ENCODE assay signal across 8 cellular contexts in genomic region chr1:45340816-45341215, GRCh38. TPM values are rescaled to one million over a fixed set of nuclear protein-coding genes. Genes with fewer than 3 reads are reported as not detected.
A peak's percentile ranks its signal among the peaks of the same experiment; 100 is the strongest.
DNase-seq lines count a peak whose midpoint lies in the region; ATAC-seq and TF ChIP-seq lines count a peak whose summit lies in the region.

No MANE protein-coding gene starts in this region.

- POLR2A ChIA-PET in OCI-LY7 (lab: Charles Lee): interaction anchor here (0.6 to 3.5 kb wide), 25 partner anchors 8 to 619 kb away, joined by 3 to 45 read pairs (median 5); partner anchors contain the start of genes AKR1A1, CCDC163, HPDL and MMACHC

- peak; percentile 40 for DNase-seq in activated CD4-positive, alpha-beta T cell treated with anti-CD3 and anti-CD28 coated beads for 48 hours
- DNase-seq in activated CD4-positive, alpha-beta T cell treated with anti-CD3 and anti-CD28 coated beads for 1 hour: no peak
- peak; percentile 74 for DNase-seq in OCI-LY7 (ENCODE audit: low spot score)
- no peak for DNase-seq in dorsolateral prefrontal cortex
- no peak for DNase-seq in natural killer cell treated with Interleukin-12 subunit alpha and Interleukin-12 subunit beta and Interleukin-15 and Interleukin-18, amount 100 ng/mL, for 72 hours (ENCODE audit: low spot score)
- no peak for DNase-seq in NCI-H146 (lab: John Stamatoyannopoulos, UW)

- H4K20me1 ChIP-seq in OCI-LY7 (ENCODE audit: insufficient read depth, low read length): no peaks in the 10 kb centered on the region

- no peaks in the 10 kb centered on the region for H3K27me3 Mint-ChIP-seq in natural killer cell treated with Interleukin-12 subunit alpha and Interleukin-12 subunit beta and Interleukin-15 and Interleukin-18, amount 100 ng/mL, for 72 hours

- peak overlapping the region; percentile 96 to 100 for H3K27ac Mint-ChIP-seq in natural killer cell treated with Interleukin-12 subunit alpha and Interleukin-12 subunit beta and Interleukin-15 and Interleukin-18, amount 100 ng/mL, for 72 hours

- H3K4me3 Mint-ChIP-seq in natural killer cell treated with Interleukin-12 subunit alpha and Interleukin-12 subunit beta and Interleukin-15 and Interleukin-18, amount 100 ng/mL, for 72 hours: peak overlapping the region; percentile 99

- no peaks in the 10 kb centered on the region for H3K9me2 ChIP-seq in OCI-LY7 (ENCODE audit: insufficient read depth, low read length)

- H3K4me1 Mint-ChIP-seq in natural killer cell treated with Interleukin-12 subunit alpha and Interleukin-12 subunit beta and Interleukin-15 and Interleukin-18, amount 100 ng/mL, for 72 hours (ENCODE audit: low read depth in 2 of 2): peaks cover 39 to 43% of the 10 kb centered on the region in 2 donors

- H3K4me1 ChIP-seq in OCI-LY7 (ENCODE audit: insufficient read depth, low read length, poor library complexity, severe bottlenecking): peaks cover 28% of the 10 kb centered on the region

- H3K27ac ChIP-seq in OCI-LY7 (ENCODE audit: low read depth, low read length, poor library complexity, severe bottlenecking): peak overlapping the region; percentile 85
- peak overlapping the region in 55 of 59 donors; percentile 84 to 100 (median 97) for H3K27ac ChIP-seq in dorsolateral prefrontal cortex

- peaks cover 34% of the 10 kb centered on the region for H3K79me2 ChIP-seq in OCI-LY7 (ENCODE audit: insufficient read depth, low read depth, low read length)

- TF ChIP-seq CTCF in OCI-LY7 (conservative IDR thresholded peaks at IDR 0.05; ENCODE audit: low read length) (0 out of 2 replicates have a peak, but pooled peaks have one; percentile 39), dorsolateral prefrontal cortex (IDR thresholded peaks at IDR 0.05 in 54 of 56, conservative IDR thresholded peaks at IDR 0.05 in 2 of 56; ENCODE audit: low read depth in 1 of 56, partially characterized antibody in 56 of 56) (no peak)

- H3K9me3 ChIP-seq in OCI-LY7 (ENCODE audit: low read length): no peaks in the 10 kb centered on the region; the same call in 1 of the 2 replicates

- no peaks in the 10 kb centered on the region for H3K9me3 Mint-ChIP-seq in natural killer cell treated with Interleukin-12 subunit alpha and Interleukin-12 subunit beta and Interleukin-15 and Interleukin-18, amount 100 ng/mL, for 72 hours

- no peaks in the 10 kb centered on the region for H3K27me3 ChIP-seq in dorsolateral prefrontal cortex

- peak overlapping the region; percentile 95 for H3K4me2 ChIP-seq in OCI-LY7 (ENCODE audit: low read length)

- intact Hi-C loops in OCI-LY7 (cut with micrococcal nuclease; ENCODE audit: unreplicated experiment): loop anchor here (1.0 to 5.0 kb wide), 4 partner anchors 37 to 345 kb away; partner anchors contain the start of genes GPBP1L1, NASP and TESK2
- intact Hi-C loops in dorsolateral prefrontal cortex (cut with DNase I): loop anchor here (2.0 to 5.0 kb wide), 5 partner anchors 151 to 329 kb away; partner anchors contain the start of genes HECTD3 (in 1 of the 2), TESK2 (in 1 of the 2) and UROD (in 1 of the 2)

- CTCF ChIA-PET in OCI-LY7 (lab: Charles Lee; ENCODE audit: unreplicated experiment): interaction anchor here (0.6 to 1.6 kb wide), 5 partner anchors 53 to 228 kb away, joined by 3 to 8 read pairs (median 3); partner anchors contain the start of genes CCDC163, MMACHC and TESK2

- no peak for ATAC-seq in natural killer cell treated with Interleukin-12 subunit alpha and Interleukin-12 subunit beta and Interleukin-15 and Interleukin-18, amount 100 ng/mL, for 72 hours
- ATAC-seq in HG03095 (IDR thresholded peaks at IDR 0.05; ENCODE audit: unreplicated experiment) (no peak), GM21737 (IDR thresholded peaks at IDR 0.05; ENCODE audit: unreplicated experiment) (no peak)

- H2AFZ ChIP-seq in OCI-LY7 (ENCODE audit: low read length): peak overlapping the region; percentile 40; the same call in 1 of the 2 replicates

- peak overlapping the region; percentile 81 for H3K4me3 ChIP-seq in OCI-LY7 (ENCODE audit: low read depth, low read length, poor library complexity, severe bottlenecking)
- H3K4me3 ChIP-seq in dorsolateral prefrontal cortex: peak overlapping the region; percentile 65 to 98 (median 89)

- peaks cover 24% of the 10 kb centered on the region for H3K36me3 Mint-ChIP-seq in natural killer cell treated with Interleukin-12 subunit alpha and Interleukin-12 subunit beta and Interleukin-15 and Interleukin-18, amount 100 ng/mL, for 72 hours

- H3K36me3 ChIP-seq in OCI-LY7 (ENCODE audit: insufficient read depth, low read length): peaks cover 61% of the 10 kb centered on the region

- no TSS peak for BruUV-seq in OCI-LY7 (replicated peaks; lab: Mats Ljungman, UMichigan)

RNA-seq across cellular contexts. Expression of gene MUTYH, which starts 0.6 kb away (rescaled TPM):
- 46.6 and 52.6 TPM in 2 replicates for total RNA-seq in OCI-LY7 (2014; rRNA removed; shearing (Covaris generic))
- 69.7 and 70.1 TPM in 2 replicates for total RNA-seq in OCI-LY7 (2022)
- total RNA-seq in dorsolateral prefrontal cortex: 10 to 100 TPM; 18.4 to 56.7 (median 33.5) TPM
- total RNA-seq in natural killer cell treated with Interleukin-12 subunit alpha and Interleukin-12 subunit beta and Interleukin-15 and Interleukin-18, amount 100 ng/mL, for 72 hours: 10 to 100 TPM; 30.5 to 63.2 TPM

RNA-seq across cellular contexts. Expression of gene TOE1, which starts 0.8 kb away (rescaled TPM):
- total RNA-seq in OCI-LY7 (2014; rRNA removed; shearing (Covaris generic)): 23.7 and 30.2 TPM in 2 replicates
- 22.1 and 24.4 TPM in 2 replicates for total RNA-seq in OCI-LY7 (2022)
- 10 to 100 TPM in 8 of 120 experiments, 1 to 10 TPM in 112; 3.3 to 10.9 (median 7.1) TPM for total RNA-seq in dorsolateral prefrontal cortex
- total RNA-seq in natural killer cell treated with Interleukin-12 subunit alpha and Interleukin-12 subunit beta and Interleukin-15 and Interleukin-18, amount 100 ng/mL, for 72 hours: 10 to 100 TPM; 29.8 to 43.6 TPM

RNA-seq across cellular contexts. Expression of gene HPDL, which starts 14.1 kb away (rescaled TPM):
- 25.2 and 27.1 TPM in 2 replicates for total RNA-seq in OCI-LY7 (2014; rRNA removed; shearing (Covaris generic))
- total RNA-seq in OCI-LY7 (2022) (21.9 and 25.8 TPM in 2 replicates), dorsolateral prefrontal cortex (1 to 10 TPM in 60 of 120 experiments, under 1 TPM in 47, not detected in 13; 0.32 to 2.9 (median 1.1) TPM)
- 10 to 100 TPM in 1 of 2 donors, 1 to 10 TPM in 1; 8.6 to 51.9 TPM for total RNA-seq in natural killer cell treated with Interleukin-12 subunit alpha and Interleukin-12 subunit beta and Interleukin-15 and Interleukin-18, amount 100 ng/mL, for 72 hours

Comparison
In these comparisons a context has a peak if more than half of its experiments do, and no peak if none do; other contexts are left out.
1. DNase-seq: peak in activated CD4-positive, alpha-beta T cell treated with anti-CD3 and anti-CD28 coated beads for 48 hours (single experiment) and OCI-LY7 (single experiment); none in activated CD4-positive, alpha-beta T cell treated with anti-CD3 and anti-CD28 coated beads for 1 hour (single experiment), dorsolateral prefrontal cortex (0 of 10), natural killer cell treated with Interleukin-12 subunit alpha and Interleukin-12 subunit beta and Interleukin-15 and Interleukin-18, amount 100 ng/mL, for 72 hours (single experiment) and NCI-H146 (single experiment).